ENCODE assay signal across 16 cellular contexts in genomic region chr5:42836070-42836769, GRCh38.
"Had no signal": no experiment of that assay in that cellular context is flagged by ENCODE, and none has a peak within 500 bp of the region (broad histone marks: within the 10 kb centered on the region; RNA-seq: fewer than 3 reads in every experiment).

No MANE protein-coding gene starts in this region.

- ATAC-seq: effector memory CD8-positive, alpha-beta T cell; gastroesophageal sphincter; mucosa of descending colon; naive thymus-derived CD8-positive, alpha-beta T cell; stimulated activated naive B cell treated with anti-CD40 and anti-IgM and Interleukin-4, amounts not matched to agents 10 μg/mL and 1 μg/mL and 100 μg/mL, for 72 hours had no signal

- H3K9me3 ChIP-seq: esophagus squamous epithelium, gastroesophageal sphincter, mucosa of descending colon, ovary, right atrium auricular region, vagina had no signal

- H3K27me3 ChIP-seq: esophagus squamous epithelium, gastroesophageal sphincter, ovary, right atrium auricular region, vagina had no signal

- H3K4me3 ChIP-seq: esophagus squamous epithelium, gastroesophageal sphincter, left ventricle myocardium inferior, mucosa of descending colon, ovary, right atrium auricular region, vagina had no signal

- H3K36me3 ChIP-seq: esophagus squamous epithelium, gastroesophageal sphincter, left ventricle myocardium inferior, ovary, right atrium auricular region, vagina had no signal

- DNase-seq: effector memory CD8-positive, alpha-beta T cell; esophagus squamous epithelium; foreskin fibroblast; glutamatergic neuron; islet precursor cell; left ventricle myocardium inferior; mucosa of descending colon; naive thymus-derived CD8-positive, alpha-beta T cell; ovary; stimulated activated CD4-positive, alpha-beta T cell treated with anti-CD3 and anti-CD28 coated beads, Interleukin-4, amount 100 ng/mL, for 1 hour; stimulated activated naive B cell treated with anti-CD40 and anti-IgM and Interleukin-4, amounts not matched to agents 10 μg/mL and 1 μg/mL and 100 μg/mL, for 72 hours; trophoblast cell had no signal

- H3K27ac ChIP-seq: epithelial cell of prostate, esophagus squamous epithelium, gastroesophageal sphincter, left ventricle myocardium inferior, ovary, right atrium auricular region, vagina had no signal
